18 cellular contexts compared by ENCODE assay signal in genomic region chr12:63941879-63942278, GRCh38.
"Had no signal": no experiment of that assay in that cellular context is flagged by ENCODE, and none has a peak within 500 bp of the region (broad histone marks: within the 10 kb centered on the region; RNA-seq: fewer than 3 reads in every experiment).

No MANE protein-coding gene starts in this region.

- H3K36me3 Mint-ChIP-seq: activated CD4-positive, alpha-beta memory T cell treated with anti-CD3 and anti-CD28 coated beads for 36 hours; activated naive CD4-positive, alpha-beta T cell treated with anti-CD3 and anti-CD28 coated beads, Interleukin-2, amount 50 U/mL, for 24 hours had no signal

- H3K9ac ChIP-seq: parathyroid adenoma had no signal

- H3K27me3 ChIP-seq: adrenal gland, colonic mucosa, esophagus squamous epithelium, neutrophil, stomach, thyroid gland, vagina had no signal

- DNase-seq: activated CD4-positive, alpha-beta memory T cell treated with anti-CD3 and anti-CD28 coated beads for 36 hours; activated CD4-positive, alpha-beta T cell treated with anti-CD3 and anti-CD28 coated beads for 36 hours; activated effector memory CD4-positive, alpha-beta T cell treated with Interleukin-2 at 50 U/mL for 16 hours; activated T-cell treated with anti-CD3 and anti-CD28 coated beads, Interleukin-2, amount 50 U/mL, for 24 hours; adrenal gland; colonic mucosa; effector CD4-positive, alpha-beta T cell; esophagus squamous epithelium; kidney glomerular epithelial cell; stimulated activated CD4-positive, alpha-beta T cell treated with anti-CD3 and anti-CD28 coated beads, Interleukin-1b, Interleukin-23, amount 100 ng/mL, for 48 hours; stomach; thyroid gland; WERI-Rb-1 had no signal

- H3K4me3 ChIP-seq: adrenal gland, colonic mucosa, esophagus squamous epithelium, stomach, thyroid gland, vagina had no signal

- H3K27ac ChIP-seq: colonic mucosa, esophagus squamous epithelium, neutrophil, parathyroid adenoma, stomach, thyroid gland, vagina, WERI-Rb-1 had no signal

- H3K79me2 ChIP-seq: parathyroid adenoma had no signal

- H3K27me3 Mint-ChIP-seq: activated CD4-positive, alpha-beta memory T cell treated with anti-CD3 and anti-CD28 coated beads for 36 hours; activated naive CD4-positive, alpha-beta T cell treated with anti-CD3 and anti-CD28 coated beads, Interleukin-2, amount 50 U/mL, for 24 hours; activated T-cell treated with anti-CD3 and anti-CD28 coated beads, Interleukin-2, amount 50 U/mL, for 24 hours had no signal

- H3K27ac Mint-ChIP-seq: activated CD4-positive, alpha-beta memory T cell treated with anti-CD3 and anti-CD28 coated beads for 36 hours; activated CD4-positive, alpha-beta T cell treated with anti-CD3 and anti-CD28 coated beads for 36 hours; activated naive CD4-positive, alpha-beta T cell treated with anti-CD3 and anti-CD28 coated beads, Interleukin-2, amount 50 U/mL, for 24 hours; activated T-cell treated with anti-CD3 and anti-CD28 coated beads, Interleukin-2, amount 50 U/mL, for 24 hours; T-helper 1 cell treated with Interleukin-12 subunit alpha and Interleukin-12 subunit beta and Interleukin-4 antibody, amounts not matched to agents 30 μg/mL and 1 μg/mL, for 36 hours had no signal

- H3K9me3 ChIP-seq: adrenal gland, colonic mucosa, esophagus squamous epithelium, neutrophil, stomach, thyroid gland, vagina had no signal

- H3K4me1 Mint-ChIP-seq: activated CD4-positive, alpha-beta T cell treated with anti-CD3 and anti-CD28 coated beads for 36 hours; activated naive CD4-positive, alpha-beta T cell treated with anti-CD3 and anti-CD28 coated beads, Interleukin-2, amount 50 U/mL, for 24 hours had no signal

- H3K36me3 ChIP-seq: adrenal gland, colonic mucosa, esophagus squamous epithelium, neutrophil, stomach, thyroid gland, vagina, WERI-Rb-1 had no signal

- ATAC-seq: activated CD4-positive, alpha-beta T cell treated with anti-CD3 and anti-CD28 coated beads for 36 hours had no signal

- H3K4me3 Mint-ChIP-seq: activated CD4-positive, alpha-beta memory T cell treated with anti-CD3 and anti-CD28 coated beads for 36 hours; activated CD4-positive, alpha-beta T cell treated with anti-CD3 and anti-CD28 coated beads for 36 hours; activated naive CD4-positive, alpha-beta T cell treated with anti-CD3 and anti-CD28 coated beads, Interleukin-2, amount 50 U/mL, for 24 hours; activated T-cell treated with anti-CD3 and anti-CD28 coated beads, Interleukin-2, amount 50 U/mL, for 24 hours; T-helper 1 cell treated with Interleukin-12 subunit alpha and Interleukin-12 subunit beta and Interleukin-4 antibody, amounts not matched to agents 30 μg/mL and 1 μg/mL, for 36 hours had no signal

- H3K4me1 ChIP-seq: colonic mucosa, vagina had no signal

- H3K9me3 Mint-ChIP-seq: activated CD4-positive, alpha-beta memory T cell treated with anti-CD3 and anti-CD28 coated beads for 36 hours; activated naive CD4-positive, alpha-beta T cell treated with anti-CD3 and anti-CD28 coated beads, Interleukin-2, amount 50 U/mL, for 24 hours; activated T-cell treated with anti-CD3 and anti-CD28 coated beads, Interleukin-2, amount 50 U/mL, for 24 hours; T-helper 1 cell treated with Interleukin-12 subunit alpha and Interleukin-12 subunit beta and Interleukin-4 antibody, amounts not matched to agents 30 μg/mL and 1 μg/mL, for 36 hours had no signal

- H2AFZ ChIP-seq: parathyroid adenoma had no signal
